In genomic region chr18:73007195-73007934, GRCh38 we compare ENCODE assay signal across 20 cellular contexts.
A peak's percentile ranks its signal among the peaks of the same experiment; 100 is the strongest.
DNase-seq lines count a peak whose midpoint lies in the region; ATAC-seq, FAIRE-seq and TF ChIP-seq lines count a peak whose summit lies in the region.
"Had no signal": no experiment of that assay in that cellular context is flagged by ENCODE, and none has a peak within 500 bp of the region (broad histone marks: within the 10 kb centered on the region; RNA-seq: fewer than 3 reads in every experiment).

No MANE protein-coding gene starts in this region.

- H3K36me3 ChIP-seq in H1 (ENCODE audit: control insufficient read depth in 2 of 4, insufficient read depth in 4 of 4, low read length in 3 of 4): no peaks in the 10 kb centered on the region
- no peaks in the 10 kb centered on the region for H3K36me3 ChIP-seq in left lung

- H4K5ac ChIP-seq in H1 (ENCODE audit: insufficient read length, low read depth, low read length): no peak overlapping the region

- H3K4me1 ChIP-seq in H1 (replicated peaks in 1 of 4; ENCODE audit: control insufficient read depth in 3 of 4, insufficient read depth in 4 of 4, low read length in 3 of 4) (no peaks in the 10 kb centered on the region), left lung (no peaks in the 10 kb centered on the region)

- no peak overlapping the region for H3K4me2 ChIP-seq in H1 (ENCODE audit: insufficient read depth in 1 of 2, low read depth in 2 of 2, low read length in 2 of 2)
- H3K4me2 ChIP-seq: PC-9 had no signal

- H2BK120ac ChIP-seq in H1 (replicated peaks; ENCODE audit: low read depth, low read length): no peak overlapping the region

- no peak overlapping the region for H2BK15ac ChIP-seq in H1 (ENCODE audit: low read length)

- no peak overlapping the region for H3K23ac ChIP-seq in H1 (ENCODE audit: insufficient read length)

- H3K4me3 ChIP-seq in H1 (ENCODE audit: extremely low read depth in 1 of 4, insufficient read depth in 2 of 4, low read depth in 3 of 4, low read length in 4 of 4) (no peak overlapping the region), left lung (no peak overlapping the region), dorsolateral prefrontal cortex (no peak overlapping the region)
- H3K4me3 ChIP-seq: PC-9 had no signal

- H3K9ac ChIP-seq in H1 (replicated peaks in 1 of 4; ENCODE audit: extremely low read depth in 1 of 4, low read depth in 3 of 4, low read length in 3 of 4): no peak overlapping the region

- no peak for TF ChIP-seq EP300 in H1 (IDR thresholded peaks at IDR 0.05; ENCODE audit: borderline replicate concordance in 1 of 2, low read depth in 2 of 2, low read length in 2 of 2)

- FAIRE-seq in D721Med (lab: Jason Lieb, UNC) (peak; percentile 96), H1 (lab: Jason Lieb, UNC) (no peak)

- DNase-seq in D721Med (ENCODE audit: insufficient read length, low spot score) (no peak), H1 (ENCODE audit: low read depth in 1 of 2, low spot score in 2 of 2) (no peak), left lung (no peak), dorsolateral prefrontal cortex (no peak)
- no peak for DNase-seq in activated naive CD4-positive, alpha-beta T cell treated with anti-CD3 and anti-CD28 coated beads, Interleukin-2, amount 50 U/mL, for 16 hours
- DNase-seq: activated naive CD4-positive, alpha-beta T cell treated with anti-CD3 and anti-CD28 coated beads, Interleukin-2, amount 10 ng/mL, durations not matched to agents 7 days and 5 days; CD8-positive, alpha-beta T cell; endodermal cell; GDM1; immature natural killer cell; Kasumi-1; midbrain; nucleus accumbens; PC-9; stimulated activated naive CD4-positive, alpha-beta T cell treated with Interleukin-2 at 50 U/mL for 16 hours; T-cell had no signal

- no peak overlapping the region for H3K14ac ChIP-seq in H1 (ENCODE audit: insufficient read length)

- WGBS in H1 (ENCODE audit: extremely low coverage in 1 of 2, insufficient coverage in 1 of 2, insufficient read length in 1 of 2, insufficient replicate concordance in 2 of 2, low coverage in 1 of 2, low lambda C conversion rate in 2 of 2, missing lambda C conversion rate in 1 of 2), 2 experiments: 88% methylated on average over 6 of the region's 6 CpGs; no CpG with 5 or more reads in 1 of the 2 experiments

- no peak overlapping the region for H2AK5ac ChIP-seq in H1 (ENCODE audit: low read depth, low read length)

- H4K20me1 ChIP-seq in H1 (replicated peaks in 1 of 2; ENCODE audit: control insufficient read depth in 1 of 2, insufficient read depth in 2 of 2, low read length in 2 of 2): no peaks in the 10 kb centered on the region

- H3K27ac ChIP-seq in H1 (ENCODE audit: low read depth, low read length): no peak overlapping the region
- no peak overlapping the region for H3K27ac ChIP-seq in left lung
- H3K27ac ChIP-seq in dorsolateral prefrontal cortex: no peak overlapping the region
- H3K27ac ChIP-seq: PC-9 had no signal

- ATAC-seq in GM21423 (IDR thresholded peaks at IDR 0.05; ENCODE audit: unreplicated experiment) (peak; percentile 67), HG03565 (IDR thresholded peaks at IDR 0.05; ENCODE audit: unreplicated experiment) (peak; percentile 62), esophagus mucosa (no peak), left lung (no peak)
- ATAC-seq: activated CD4-positive, CD25-positive, alpha-beta regulatory T cell treated with anti-CD3 and anti-CD28 coated beads, Interleukin-2, amount 50 U/mL, for 24 hours; CD8-positive, alpha-beta T cell; T-cell had no signal

- no peak overlapping the region for H2BK12ac ChIP-seq in H1 (ENCODE audit: low read depth, low read length)

- TF ChIP-seq POLR2A in H1 (IDR thresholded peaks at IDR 0.05; ENCODE audit: control extremely low read depth in 1 of 2, low read depth in 2 of 2, low read length in 2 of 2): no peak

- no peak overlapping the region for H3K18ac ChIP-seq in H1 (ENCODE audit: extremely low read depth, low read length)

- H2AFZ ChIP-seq in H1 (ENCODE audit: low read length): peak overlapping the region; percentile 18; the same call in 1 of the 2 replicates
- H2AFZ ChIP-seq: PC-9 had no signal

- H3K79me1 ChIP-seq in H1 (ENCODE audit: low read depth, low read length): no peaks in the 10 kb centered on the region

- H4K8ac ChIP-seq in H1 (ENCODE audit: extremely low read depth, insufficient read depth, low read length): no peak overlapping the region

- CTCF ChIA-PET in H1 (lab: Charles Lee; ENCODE audit: partially characterized antibody): interaction anchor here (1.1 kb wide), 1 partner anchor 12 kb away, joined by 3 read pairs; no protein-coding TSS in a partner anchor

- POLR2A ChIA-PET in H1 (lab: Charles Lee; ENCODE audit: partially characterized antibody): no interaction called here

- H2BK20ac ChIP-seq in H1 (ENCODE audit: low read length): no peak overlapping the region

- H4K91ac ChIP-seq in H1 (replicated peaks; ENCODE audit: insufficient read length, low read length): no peak overlapping the region

- no peaks in the 10 kb centered on the region for H3K9me3 ChIP-seq in H1 (ENCODE audit: insufficient read depth in 2 of 2, low read depth in 1 of 2, low read length in 1 of 2)
- no peaks in the 10 kb centered on the region for H3K9me3 ChIP-seq in left lung

- H3K27me3 ChIP-seq in H1 (replicated peaks in 1 of 4; ENCODE audit: control insufficient read depth in 3 of 4, extremely low read depth in 1 of 4, insufficient read depth in 3 of 4, low read length in 3 of 4): no peaks in the 10 kb centered on the region
- no peaks in the 10 kb centered on the region for H3K27me3 ChIP-seq in left lung
- peaks cover 0 to 6% (median 0%) of the 10 kb centered on the region in 45 donors for H3K27me3 ChIP-seq in dorsolateral prefrontal cortex

- TF ChIP-seq CTCF in D721Med (IDR thresholded peaks at IDR 0.05; ENCODE audit: insufficient read depth, missing control alignments) (no peak), H1 (IDR thresholded peaks at IDR 0.05; ENCODE audit: control extremely low read depth in 1 of 3, insufficient read depth in 1 of 3, low read depth in 1 of 3, low read length in 3 of 3) (no peak), left lung (IDR thresholded peaks at IDR 0.05) (no peak), dorsolateral prefrontal cortex (IDR thresholded peaks at IDR 0.05 in 54 of 56, conservative IDR thresholded peaks at IDR 0.05 in 2 of 56; ENCODE audit: low read depth in 1 of 56, partially characterized antibody in 56 of 56) (no peak)

- no peak overlapping the region for H3K4ac ChIP-seq in H1 (replicated peaks; ENCODE audit: insufficient read length, low read depth, low read length)

- intact Hi-C loops in left lung (cut with DNase I): no loop called here
- intact Hi-C loops in dorsolateral prefrontal cortex (cut with DNase I): no loop called here

- no peaks in the 10 kb centered on the region for H3K79me2 ChIP-seq in H1 (ENCODE audit: control insufficient read depth in 1 of 2, insufficient read depth in 2 of 2, low read length in 2 of 2)

- TF ChIP-seq RAD21 in H1 (IDR thresholded peaks at IDR 0.05 in 1 of 2, conservative IDR thresholded peaks at IDR 0.05 in 1 of 2; ENCODE audit: low read depth in 2 of 2, low read length in 2 of 2): no peak

- H3K56ac ChIP-seq in H1 (replicated peaks; ENCODE audit: insufficient read length, low read depth, low read length): no peak overlapping the region

- H3K23me2 ChIP-seq in H1 (ENCODE audit: low read depth, low read length): no peaks in the 10 kb centered on the region

- H2BK5ac ChIP-seq in H1 (ENCODE audit: low read depth, low read length): no peak overlapping the region

TF ChIP-seq in H1, 55 proteins besides CTCF, POLR2A, EP300 and RAD21:
- TF ChIP-seq CHD1 (IDR thresholded peaks at IDR 0.05; ENCODE audit: low read depth, low read length) (no peak), RNF2 (IDR thresholded peaks at IDR 0.05; ENCODE audit: borderline replicate concordance, low read depth, low read length, missing control alignments, poor library complexity, severe bottlenecking) (no peak), JUND (IDR thresholded peaks at IDR 0.05; ENCODE audit: low read length) (no peak), GABPA (IDR thresholded peaks at IDR 0.05; ENCODE audit: borderline replicate concordance, insufficient read depth, low read length) (no peak), TCF12 (IDR thresholded peaks at IDR 0.05; ENCODE audit: low read depth, low read length) (no peak)

Comparison
In these comparisons a context has a peak if more than half of its experiments do, and no peak if none do; other contexts are left out.
1. ATAC-seq: peak in GM21423 (single experiment) and HG03565 (single experiment); none in esophagus mucosa (single experiment) and left lung (single experiment).